In the genomic region with DNA sequence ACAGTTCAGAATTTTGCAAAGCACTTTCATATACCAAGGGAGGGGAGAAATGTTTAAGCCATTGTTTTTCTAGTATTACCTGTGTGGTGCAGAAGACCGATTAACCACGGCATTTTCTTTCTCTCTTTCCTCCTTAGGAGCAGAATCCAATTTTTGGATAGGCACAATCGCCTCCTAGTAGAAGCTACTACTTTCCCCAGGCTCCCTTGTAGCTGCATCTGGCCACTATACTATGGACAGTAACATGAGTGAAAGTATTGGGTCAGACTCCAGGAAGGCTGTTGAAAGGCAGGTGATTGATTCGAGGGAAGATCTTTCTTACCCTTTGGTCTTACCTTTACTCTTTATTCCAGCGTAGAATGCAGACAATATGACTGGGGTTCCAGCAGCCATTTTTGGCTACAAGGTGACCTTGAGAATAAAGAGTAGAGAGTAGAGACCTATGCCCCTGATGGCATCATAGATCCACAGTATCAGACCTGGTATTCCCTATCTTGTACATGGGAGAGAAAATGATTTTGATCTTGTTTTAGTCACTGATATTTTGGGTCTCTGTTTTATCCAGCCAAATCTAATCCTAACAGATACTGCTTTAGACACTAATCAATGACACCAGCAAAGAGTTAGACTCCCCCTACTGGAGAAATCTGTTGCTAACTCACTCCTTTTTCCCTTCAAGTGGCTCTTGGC, we compare ENCODE assay signal across 8 cellular contexts.
DNase-seq lines count a peak whose midpoint lies in the region; ATAC-seq and TF ChIP-seq lines count a peak whose summit lies in the region.

No MANE protein-coding gene starts in this region.

- H4K20me1 ChIP-seq in HCT116 (ENCODE audit: insufficient read depth) = no peaks in the 10 kb centered on the region

- RAD21 ChIA-PET in HCT116 (lab: Charles Lee; ENCODE audit: low non-redundant PET in 1 of 2, low total read pairs in 2 of 2, uncharacterized antibody in 2 of 2, unreplicated experiment in 2 of 2) = no interaction called here

- no TSS peak for BruUV-seq in HCT116 (replicated peaks; lab: Mats Ljungman, UMichigan)

- H3K4me3 ChIP-seq in HCT116 (replicated peaks in 1 of 2; ENCODE audit: low read depth in 1 of 2, low read length in 2 of 2) (no peak overlapping the region), ascending aorta (no peak overlapping the region), upper lobe of left lung (no peak overlapping the region)

- H3K4me1 ChIP-seq in HCT116 (ENCODE audit: control insufficient read depth in 1 of 2, insufficient read depth in 2 of 2, low read length in 2 of 2) (no peaks in the 10 kb centered on the region), ascending aorta (no peaks in the 10 kb centered on the region), upper lobe of left lung (peaks cover 0 to 9% (median 0%) of the 10 kb centered on the region in 4 donors)

- peak; percentile 53 for TF ChIP-seq RAD21 in HCT116 (IDR thresholded peaks at IDR 0.05; ENCODE audit: low read depth)

- DNase-seq in NCI-H2227 (lab: John Stamatoyannopoulos, UW; ENCODE audit: unreplicated experiment) (peak; percentile 14), NCI-H2227 treated with DMSO at 0.1 percent for 48 hours (lab: John Stamatoyannopoulos, UW) (no peak), HCT116 (ENCODE audit: low read depth, low spot score) (peak; percentile 39), NCI-H2107 treated with DMSO at 0.1 percent for 48 hours (lab: John Stamatoyannopoulos, UW; ENCODE audit: unreplicated experiment) (peak; percentile 27), ascending aorta (ENCODE audit: low spot score in 2 of 2) (no peak), kidney glomerular epithelial cell (lab: John Stamatoyannopoulos, UW) (peak; percentile 9), upper lobe of left lung (no peak)

- H3K79me2 ChIP-seq in HCT116 (ENCODE audit: insufficient read depth, low read length) = no peaks in the 10 kb centered on the region

- CTCF ChIA-PET in HCT116 (lab: Charles Lee) = interaction anchor here (1.4 to 3.3 kb wide), 4 partner anchors 10 to 162 kb away, joined by 3 to 11 read pairs (median 5); no protein-coding TSS in a partner anchor

- no peak overlapping the region for H3K4me2 ChIP-seq in HCT116 (ENCODE audit: low read length)

- TF ChIP-seq EP300 in upper lobe of left lung (IDR thresholded peaks at IDR 0.05) = no peak

- no peaks in the 10 kb centered on the region for H3K9me3 ChIP-seq in HCT116 (ENCODE audit: control insufficient read depth in 1 of 2, insufficient read depth in 1 of 2, low read depth in 1 of 2, low read length in 2 of 2)
- no peaks in the 10 kb centered on the region for H3K9me3 ChIP-seq in ascending aorta
- no peaks in the 10 kb centered on the region for H3K9me3 ChIP-seq in upper lobe of left lung

- no peaks in the 10 kb centered on the region for H3K27me3 ChIP-seq in HCT116 (ENCODE audit: insufficient read depth, low read length)
- H3K27me3 ChIP-seq in ascending aorta = no peaks in the 10 kb centered on the region
- H3K27me3 ChIP-seq in upper lobe of left lung = no peaks in the 10 kb centered on the region

- H3K36me3 ChIP-seq in HCT116 (ENCODE audit: control insufficient read depth in 1 of 2, insufficient read depth in 2 of 2, low read length in 2 of 2) = no peaks in the 10 kb centered on the region
- H3K36me3 ChIP-seq in ascending aorta = no peaks in the 10 kb centered on the region
- H3K36me3 ChIP-seq in upper lobe of left lung = no peaks in the 10 kb centered on the region

- peak overlapping the region; percentile 34 for H2AFZ ChIP-seq in HCT116 (ENCODE audit: low read depth, low read length, poor library complexity, severe bottlenecking)

- H3K27ac ChIP-seq in HCT116 (ENCODE audit: low read depth, low read length) (no peak overlapping the region), ascending aorta (no peak overlapping the region), upper lobe of left lung (no peak overlapping the region)

- peak; percentile 92 for ATAC-seq in HCT116
- peak in 1 of 2 donors; percentile 51 for ATAC-seq in upper lobe of left lung (ENCODE audit: low FRiP score in 2 of 2)
- no peak for ATAC-seq in GM19324 (IDR thresholded peaks at IDR 0.05; ENCODE audit: low FRiP score, unreplicated experiment)

- H3K9me2 ChIP-seq in HCT116 (ENCODE audit: insufficient read depth) = no peaks in the 10 kb centered on the region

- TF ChIP-seq CTCF in HCT116 (IDR thresholded peaks at IDR 0.05 in 2 of 3, conservative IDR thresholded peaks at IDR 0.05 in 1 of 3; ENCODE audit: borderline replicate concordance in 1 of 3, insufficient read depth in 1 of 3, low read depth in 2 of 3, low read length in 2 of 3) (peak; percentile 37 to 85 (median 82); a peak in 5 of 6 replicates), ascending aorta (IDR thresholded peaks at IDR 0.05) (peak in 2 of 3 experiments; percentile 6 to 46), upper lobe of left lung (IDR thresholded peaks at IDR 0.05) (peak in 5 of 6 experiments; percentile 36 to 52 (median 45))

- no peak for TF ChIP-seq POLR2A in HCT116 (IDR thresholded peaks at IDR 0.05; ENCODE audit: borderline replicate concordance, extremely low read depth, insufficient read depth, insufficient read length)
- no peak for TF ChIP-seq POLR2A in upper lobe of left lung (IDR thresholded peaks at IDR 0.05)

- no peak overlapping the region for H3K9ac ChIP-seq in HCT116 (ENCODE audit: low read length)

- POLR2A ChIA-PET in HCT116 (lab: Charles Lee) = no interaction called here

- 87% methylated on average over 5 of the region's 5 CpGs for WGBS in upper lobe of left lung, 2 donors

- intact Hi-C loops in HCT116 (cut with micrococcal nuclease) (loop anchor here (10.0 kb wide), 1 partner anchor 124 kb away; no protein-coding TSS in a partner anchor), ascending aorta (cut with DNase I) (no loop called here)

TF ChIP-seq in HCT116, 20 proteins besides CTCF, POLR2A, EP300 and RAD21:
- peak; percentile 35; the same call in 1 of the 2 replicates for TF ChIP-seq CBX3 (IDR thresholded peaks at IDR 0.05; ENCODE audit: low read depth)
- TF ChIP-seq SIN3A (IDR thresholded peaks at IDR 0.05; ENCODE audit: low read depth) = no peak
TF ChIP-seq in HCT116: peak in this region for 1.

Comparison
In these comparisons a context has a peak if more than half of its experiments do, and no peak if none do; other contexts are left out.
1. DNase-seq: peak in NCI-H2227 (single experiment), HCT116 (single experiment), NCI-H2107 treated with DMSO at 0.1 percent for 48 hours (single experiment) and kidney glomerular epithelial cell (single experiment); none in NCI-H2227 treated with DMSO at 0.1 percent for 48 hours (single experiment), ascending aorta (0 of 2) and upper lobe of left lung (0 of 2).
2. CTCF ChIP-seq: peak in every context shown above with its lines; median percentile 82 in HCT116; 45 in upper lobe of left lung; 26 in ascending aorta.